1 cellular context compared by ENCODE assay signal in genomic region chr6:87155272-87155919, GRCh38.
TF ChIP-seq lines count a peak whose summit lies in the region.

TSS of gene ZNF292 (plus strand) at chr6:87155565. CDS start at chr6:87155592, 27 bp downstream.

TF ChIP-seq in K562, 482 proteins besides CTCF, POLR2A, EP300 and RAD21 (continued from another document and continues in another):
- TF ChIP-seq NCOA6 (IDR thresholded peaks at IDR 0.05) (peak; percentile 83), THAP7 (CRISPR knock-in tag; IDR thresholded peaks at IDR 0.05) (no peak), SRSF1 (IDR thresholded peaks at IDR 0.05; ENCODE audit: low read depth, low read length) (no peak), WHSC1 (IDR thresholded peaks at IDR 0.05; ENCODE audit: low read length) (no peak), HIVEP1 (CRISPR knock-in tag; IDR thresholded peaks at IDR 0.05) (peak; percentile 80; the same call in 1 of the 2 replicates), ZNF407 (IDR thresholded peaks at IDR 0.05; ENCODE audit: low read depth) (no peak; the same call in 1 of the 2 replicates), FUS (optimal IDR thresholded peaks at IDR 0.05; ENCODE audit: low read depth, low read length) (no peak), XRCC3 (IDR thresholded peaks at IDR 0.05) (no peak), BRCA1 (IDR thresholded peaks at IDR 0.05) (no peak), BRCA1 (CRISPR knock-in tag; IDR thresholded peaks at IDR 0.05) (no peak), NCOA1 (IDR thresholded peaks at IDR 0.05; ENCODE audit: low read depth) (no peak), PYGO2 (tag; IDR thresholded peaks at IDR 0.05) (no peak), TAL1 (IDR thresholded peaks at IDR 0.05) (no peak; the same call in 1 of the 2 replicates), LCOR (CRISPR knock-in tag; IDR thresholded peaks at IDR 0.05) (peak; percentile 96), FOXM1 (IDR thresholded peaks at IDR 0.05; ENCODE audit: low read depth) (peak; percentile 6; the same call in 1 of the 2 replicates), FOXM1 (CRISPR knock-in tag; IDR thresholded peaks at IDR 0.05; ENCODE audit: low read depth) (0 out of 2 replicates have a peak, but pooled peaks have one; percentile 6), IRF2 (CRISPR knock-in tag; IDR thresholded peaks at IDR 0.05) (no peak), PHF8 (IDR thresholded peaks at IDR 0.05; ENCODE audit: borderline replicate concordance, low read length) (peak; percentile 79), ZNF124 (CRISPR knock-in tag; IDR thresholded peaks at IDR 0.05) (no peak), PHTF2 (CRISPR knock-in tag; IDR thresholded peaks at IDR 0.05) (no peak), NCOA4 (IDR thresholded peaks at IDR 0.05; ENCODE audit: partially characterized antibody) (no peak), ZFX (CRISPR knock-in tag; IDR thresholded peaks at IDR 0.05) (peak; percentile 95), GTF2A2 (tag; IDR thresholded peaks at IDR 0.05) (no peak), E4F1 (CRISPR knock-in tag; IDR thresholded peaks at IDR 0.05; ENCODE audit: borderline replicate concordance) (no peak), SREBF2 (CRISPR knock-in tag; IDR thresholded peaks at IDR 0.05) (no peak), FOS (IDR thresholded peaks at IDR 0.05; ENCODE audit: extremely low read depth, insufficient read length) (peak; percentile 73), PHB2 (IDR thresholded peaks at IDR 0.05; ENCODE audit: low read depth) (no peak), STAT5A (IDR thresholded peaks at IDR 0.05; ENCODE audit: borderline replicate concordance, low read length) (no peak), MCM7 (IDR thresholded peaks at IDR 0.05) (no peak), THRAP3 (IDR thresholded peaks at IDR 0.05; ENCODE audit: borderline replicate concordance) (no peak)
- TF ChIP-seq, protein P1, sequence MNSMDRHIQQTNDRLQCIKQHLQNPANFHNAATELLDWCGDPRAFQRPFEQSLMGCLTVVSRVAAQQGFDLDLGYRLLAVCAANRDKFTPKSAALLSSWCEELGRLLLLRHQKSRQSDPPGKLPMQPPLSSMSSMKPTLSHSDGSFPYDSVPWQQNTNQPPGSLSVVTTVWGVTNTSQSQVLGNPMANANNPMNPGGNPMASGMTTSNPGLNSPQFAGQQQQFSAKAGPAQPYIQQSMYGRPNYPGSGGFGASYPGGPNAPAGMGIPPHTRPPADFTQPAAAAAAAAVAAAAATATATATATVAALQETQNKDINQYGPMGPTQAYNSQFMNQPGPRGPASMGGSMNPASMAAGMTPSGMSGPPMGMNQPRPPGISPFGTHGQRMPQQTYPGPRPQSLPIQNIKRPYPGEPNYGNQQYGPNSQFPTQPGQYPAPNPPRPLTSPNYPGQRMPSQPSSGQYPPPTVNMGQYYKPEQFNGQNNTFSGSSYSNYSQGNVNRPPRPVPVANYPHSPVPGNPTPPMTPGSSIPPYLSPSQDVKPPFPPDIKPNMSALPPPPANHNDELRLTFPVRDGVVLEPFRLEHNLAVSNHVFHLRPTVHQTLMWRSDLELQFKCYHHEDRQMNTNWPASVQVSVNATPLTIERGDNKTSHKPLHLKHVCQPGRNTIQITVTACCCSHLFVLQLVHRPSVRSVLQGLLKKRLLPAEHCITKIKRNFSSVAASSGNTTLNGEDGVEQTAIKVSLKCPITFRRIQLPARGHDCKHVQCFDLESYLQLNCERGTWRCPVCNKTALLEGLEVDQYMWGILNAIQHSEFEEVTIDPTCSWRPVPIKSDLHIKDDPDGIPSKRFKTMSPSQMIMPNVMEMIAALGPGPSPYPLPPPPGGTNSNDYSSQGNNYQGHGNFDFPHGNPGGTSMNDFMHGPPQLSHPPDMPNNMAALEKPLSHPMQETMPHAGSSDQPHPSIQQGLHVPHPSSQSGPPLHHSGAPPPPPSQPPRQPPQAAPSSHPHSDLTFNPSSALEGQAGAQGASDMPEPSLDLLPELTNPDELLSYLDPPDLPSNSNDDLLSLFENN (IDR thresholded peaks at IDR 0.05; ENCODE audit: low read depth in 2 of 2, low read length in 2 of 2) = no peak
- TF ChIP-seq, protein P2, sequence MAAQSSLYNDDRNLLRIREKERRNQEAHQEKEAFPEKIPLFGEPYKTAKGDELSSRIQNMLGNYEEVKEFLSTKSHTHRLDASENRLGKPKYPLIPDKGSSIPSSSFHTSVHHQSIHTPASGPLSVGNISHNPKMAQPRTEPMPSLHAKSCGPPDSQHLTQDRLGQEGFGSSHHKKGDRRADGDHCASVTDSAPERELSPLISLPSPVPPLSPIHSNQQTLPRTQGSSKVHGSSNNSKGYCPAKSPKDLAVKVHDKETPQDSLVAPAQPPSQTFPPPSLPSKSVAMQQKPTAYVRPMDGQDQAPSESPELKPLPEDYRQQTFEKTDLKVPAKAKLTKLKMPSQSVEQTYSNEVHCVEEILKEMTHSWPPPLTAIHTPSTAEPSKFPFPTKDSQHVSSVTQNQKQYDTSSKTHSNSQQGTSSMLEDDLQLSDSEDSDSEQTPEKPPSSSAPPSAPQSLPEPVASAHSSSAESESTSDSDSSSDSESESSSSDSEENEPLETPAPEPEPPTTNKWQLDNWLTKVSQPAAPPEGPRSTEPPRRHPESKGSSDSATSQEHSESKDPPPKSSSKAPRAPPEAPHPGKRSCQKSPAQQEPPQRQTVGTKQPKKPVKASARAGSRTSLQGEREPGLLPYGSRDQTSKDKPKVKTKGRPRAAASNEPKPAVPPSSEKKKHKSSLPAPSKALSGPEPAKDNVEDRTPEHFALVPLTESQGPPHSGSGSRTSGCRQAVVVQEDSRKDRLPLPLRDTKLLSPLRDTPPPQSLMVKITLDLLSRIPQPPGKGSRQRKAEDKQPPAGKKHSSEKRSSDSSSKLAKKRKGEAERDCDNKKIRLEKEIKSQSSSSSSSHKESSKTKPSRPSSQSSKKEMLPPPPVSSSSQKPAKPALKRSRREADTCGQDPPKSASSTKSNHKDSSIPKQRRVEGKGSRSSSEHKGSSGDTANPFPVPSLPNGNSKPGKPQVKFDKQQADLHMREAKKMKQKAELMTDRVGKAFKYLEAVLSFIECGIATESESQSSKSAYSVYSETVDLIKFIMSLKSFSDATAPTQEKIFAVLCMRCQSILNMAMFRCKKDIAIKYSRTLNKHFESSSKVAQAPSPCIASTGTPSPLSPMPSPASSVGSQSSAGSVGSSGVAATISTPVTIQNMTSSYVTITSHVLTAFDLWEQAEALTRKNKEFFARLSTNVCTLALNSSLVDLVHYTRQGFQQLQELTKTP (IDR thresholded peaks at IDR 0.05; ENCODE audit: low read depth in 1 of 2, partially characterized antibody in 2 of 2) = peak in 1 of 2 experiments; percentile 72
- TF ChIP-seq, protein P3, sequence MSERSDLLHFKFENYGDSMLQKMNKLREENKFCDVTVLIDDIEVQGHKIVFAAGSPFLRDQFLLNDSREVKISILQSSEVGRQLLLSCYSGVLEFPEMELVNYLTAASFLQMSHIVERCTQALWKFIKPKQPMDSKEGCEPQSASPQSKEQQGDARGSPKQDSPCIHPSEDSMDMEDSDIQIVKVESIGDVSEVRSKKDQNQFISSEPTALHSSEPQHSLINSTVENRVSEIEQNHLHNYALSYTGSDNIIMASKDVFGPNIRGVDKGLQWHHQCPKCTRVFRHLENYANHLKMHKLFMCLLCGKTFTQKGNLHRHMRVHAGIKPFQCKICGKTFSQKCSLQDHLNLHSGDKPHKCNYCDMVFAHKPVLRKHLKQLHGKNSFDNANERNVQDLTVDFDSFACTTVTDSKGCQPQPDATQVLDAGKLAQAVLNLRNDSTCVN (CRISPR knock-in tag; IDR thresholded peaks at IDR 0.05) = peak; percentile 52; the same call in 1 of the 2 replicates
- TF ChIP-seq, protein P4, sequence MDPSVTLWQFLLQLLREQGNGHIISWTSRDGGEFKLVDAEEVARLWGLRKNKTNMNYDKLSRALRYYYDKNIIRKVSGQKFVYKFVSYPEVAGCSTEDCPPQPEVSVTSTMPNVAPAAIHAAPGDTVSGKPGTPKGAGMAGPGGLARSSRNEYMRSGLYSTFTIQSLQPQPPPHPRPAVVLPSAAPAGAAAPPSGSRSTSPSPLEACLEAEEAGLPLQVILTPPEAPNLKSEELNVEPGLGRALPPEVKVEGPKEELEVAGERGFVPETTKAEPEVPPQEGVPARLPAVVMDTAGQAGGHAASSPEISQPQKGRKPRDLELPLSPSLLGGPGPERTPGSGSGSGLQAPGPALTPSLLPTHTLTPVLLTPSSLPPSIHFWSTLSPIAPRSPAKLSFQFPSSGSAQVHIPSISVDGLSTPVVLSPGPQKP (CRISPR knock-in tag; IDR thresholded peaks at IDR 0.05) = no peak
- TF ChIP-seq, protein P5, sequence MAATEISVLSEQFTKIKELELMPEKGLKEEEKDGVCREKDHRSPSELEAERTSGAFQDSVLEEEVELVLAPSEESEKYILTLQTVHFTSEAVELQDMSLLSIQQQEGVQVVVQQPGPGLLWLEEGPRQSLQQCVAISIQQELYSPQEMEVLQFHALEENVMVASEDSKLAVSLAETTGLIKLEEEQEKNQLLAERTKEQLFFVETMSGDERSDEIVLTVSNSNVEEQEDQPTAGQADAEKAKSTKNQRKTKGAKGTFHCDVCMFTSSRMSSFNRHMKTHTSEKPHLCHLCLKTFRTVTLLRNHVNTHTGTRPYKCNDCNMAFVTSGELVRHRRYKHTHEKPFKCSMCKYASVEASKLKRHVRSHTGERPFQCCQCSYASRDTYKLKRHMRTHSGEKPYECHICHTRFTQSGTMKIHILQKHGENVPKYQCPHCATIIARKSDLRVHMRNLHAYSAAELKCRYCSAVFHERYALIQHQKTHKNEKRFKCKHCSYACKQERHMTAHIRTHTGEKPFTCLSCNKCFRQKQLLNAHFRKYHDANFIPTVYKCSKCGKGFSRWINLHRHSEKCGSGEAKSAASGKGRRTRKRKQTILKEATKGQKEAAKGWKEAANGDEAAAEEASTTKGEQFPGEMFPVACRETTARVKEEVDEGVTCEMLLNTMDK (IDR thresholded peaks at IDR 0.05; ENCODE audit: borderline replicate concordance, insufficient read depth, low read depth, low read length, poor library complexity, severe bottlenecking) = no peak
- TF ChIP-seq, protein P6, sequence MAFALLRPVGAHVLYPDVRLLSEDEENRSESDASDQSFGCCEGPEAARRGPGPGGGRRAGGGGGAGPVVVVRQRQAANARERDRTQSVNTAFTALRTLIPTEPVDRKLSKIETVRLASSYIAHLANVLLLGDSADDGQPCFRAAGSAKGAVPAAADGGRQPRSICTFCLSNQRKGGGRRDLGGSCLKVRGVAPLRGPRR (CRISPR knock-in tag; IDR thresholded peaks at IDR 0.05) = no peak
